Comparison of ENCODE assay signal across 24 cellular contexts in the genomic region with DNA sequence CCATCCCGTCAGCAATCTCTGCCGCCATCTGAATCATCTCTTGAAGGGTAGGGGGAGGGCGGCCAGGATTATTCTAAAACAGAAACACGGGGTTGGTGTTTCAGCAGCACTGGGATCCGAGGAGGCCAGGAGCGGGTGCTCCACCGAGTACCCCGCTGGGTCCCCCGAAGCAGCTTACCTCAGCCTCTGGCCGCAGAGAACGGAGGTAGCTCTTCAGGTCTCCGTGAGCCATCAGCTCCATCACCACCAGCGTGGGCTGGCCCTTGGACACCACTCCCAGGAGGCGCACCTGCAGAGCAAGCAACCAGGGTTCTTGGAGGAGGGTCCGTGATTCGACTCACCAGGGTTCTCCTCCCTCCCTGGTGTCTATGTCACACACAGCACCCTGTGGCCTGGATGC.
"Had no signal": no experiment of that assay in that cellular context is flagged by ENCODE, and none has a peak within 500 bp of the region (broad histone marks: within the 10 kb centered on the region; RNA-seq: fewer than 3 reads in every experiment).

No MANE protein-coding gene starts in this region.

- H3K4me3 Mint-ChIP-seq: dendritic cell treated with granulocyte-macrophage colony-stimulating factor and Interleukin-4, amounts not matched to agents 40 ng/mL and 50 ng/mL, for 4 days; effector memory CD8-positive, alpha-beta T cell; endodermal cell had no signal

- H3K27ac ChIP-seq: colonic mucosa, coronary artery, dorsolateral prefrontal cortex, epithelial cell of prostate, esophagus muscularis mucosa, esophagus squamous epithelium, foreskin keratinocyte, gastrocnemius medialis, gastroesophageal sphincter, heart left ventricle, heart right ventricle had no signal

- H3K4me3 ChIP-seq: colonic mucosa, coronary artery, dorsolateral prefrontal cortex, esophagus muscularis mucosa, esophagus squamous epithelium, gastrocnemius medialis, gastroesophageal sphincter, heart left ventricle, heart right ventricle had no signal

- ATAC-seq: effector memory CD8-positive, alpha-beta T cell; esophagus mucosa; foreskin keratinocyte; gastrocnemius medialis; gastroesophageal sphincter; heart left ventricle; heart right ventricle had no signal

- H3K4me1 ChIP-seq: colonic mucosa, esophagus muscularis mucosa, esophagus squamous epithelium, foreskin keratinocyte, gastrocnemius medialis, gastroesophageal sphincter, heart left ventricle, heart right ventricle had no signal

- H3K27ac Mint-ChIP-seq: dendritic cell treated with granulocyte-macrophage colony-stimulating factor and Interleukin-4, amounts not matched to agents 40 ng/mL and 50 ng/mL, for 4 days; effector memory CD8-positive, alpha-beta T cell; endodermal cell had no signal

- H3K9me3 ChIP-seq: colonic mucosa had no signal

- H3K27me3 Mint-ChIP-seq: dendritic cell treated with granulocyte-macrophage colony-stimulating factor and Interleukin-4, amounts not matched to agents 40 ng/mL and 50 ng/mL, for 4 days had no signal

- H3K4me1 Mint-ChIP-seq: endodermal cell had no signal

- DNase-seq: colonic mucosa; cortex of kidney; dermis blood vessel endothelial cell; dorsolateral prefrontal cortex; effector CD4-positive, alpha-beta T cell; effector CD8-positive, alpha-beta T cell; effector memory CD4-positive, alpha-beta T cell; effector memory CD8-positive, alpha-beta T cell; endodermal cell; erythroblast; esophagus squamous epithelium; foreskin fibroblast; foreskin keratinocyte; foreskin melanocyte; gastrocnemius medialis; glutamatergic neuron; heart left ventricle; heart right ventricle had no signal

- H3K27me3 ChIP-seq: colonic mucosa, dorsolateral prefrontal cortex, esophagus muscularis mucosa, esophagus squamous epithelium, foreskin keratinocyte, gastrocnemius medialis, gastroesophageal sphincter, heart left ventricle, heart right ventricle had no signal
